ENCODE assay signal across 26 cellular contexts in the genomic region with DNA sequence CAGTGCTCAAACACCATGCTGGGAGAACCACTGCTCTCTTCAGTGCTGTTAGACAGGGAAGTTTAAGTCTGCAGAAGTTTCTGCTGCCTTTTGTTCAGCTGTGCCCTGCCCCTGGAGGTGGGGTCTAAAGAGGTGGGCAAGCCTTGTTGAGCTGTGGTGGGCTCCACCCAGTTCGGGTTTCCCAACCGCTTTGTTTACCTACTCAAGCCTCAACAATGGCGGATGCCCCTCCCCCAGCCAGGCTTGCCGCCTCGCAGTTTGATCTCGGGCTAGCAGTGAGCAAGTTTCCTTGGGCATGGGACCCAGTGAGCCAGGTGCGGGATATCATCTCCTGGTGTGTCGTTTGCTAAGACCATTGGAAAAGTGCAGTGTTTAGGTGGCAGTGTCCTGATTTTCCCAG.
"Had no signal": no experiment of that assay in that cellular context is flagged by ENCODE, and none has a peak within 500 bp of the region (broad histone marks: within the 10 kb centered on the region; RNA-seq: fewer than 3 reads in every experiment).

No MANE protein-coding gene starts in this region.

- ATAC-seq: esophagus mucosa; gastrocnemius medialis; heart right ventricle; left lung; lower lobe of right lung; natural killer cell treated with Interleukin-12 subunit alpha and Interleukin-12 subunit beta and Interleukin-15 and Interleukin-18, amount 100 ng/mL, for 72 hours; right cardiac atrium; stimulated activated naive CD8-positive, alpha-beta T cell treated with anti-CD3 and anti-CD28 coated beads, Interleukin-15, Interleukin-2, amounts not matched to agents 100 U/mL and 50 U/mL, for 24 hours had no signal

- H2AFZ ChIP-seq: neural progenitor cell had no signal

- H3K4me1 Mint-ChIP-seq: memory B cell, neural progenitor cell had no signal

- DNase-seq: cortex of kidney; dorsolateral prefrontal cortex; effector CD8-positive, alpha-beta T cell; heart right ventricle; hypothalamus; islet precursor cell; lower lobe of right lung; midbrain; nucleus accumbens; ovary; right cardiac atrium; stimulated activated CD4-positive, alpha-beta T cell treated with anti-CD3 and anti-CD28 coated beads, Interleukin-2, amount 100 ng/mL, for 48 hours; stimulated activated naive CD8-positive, alpha-beta T cell treated with anti-CD3 and anti-CD28 coated beads, Interleukin-15, Interleukin-2, amounts not matched to agents 100 U/mL and 50 U/mL, for 24 hours; thyroid gland; uterus had no signal

- H3K9me3 Mint-ChIP-seq: type B pancreatic cell had no signal

- FAIRE-seq: endometrium had no signal

- H3K4me1 ChIP-seq: gastrocnemius medialis, heart right ventricle, left lung, lower lobe of right lung, neural progenitor cell, suprapubic skin, thyroid gland, uterus had no signal

- H3K27ac ChIP-seq: dorsolateral prefrontal cortex, gastrocnemius medialis, heart right ventricle, left lung, lower lobe of right lung, neural progenitor cell, ovary, suprapubic skin, thyroid gland, uterus had no signal

- H3K4me2 ChIP-seq: neural progenitor cell, smooth muscle cell had no signal

- H3K27me3 Mint-ChIP-seq: memory B cell; natural killer cell treated with Interleukin-12 subunit alpha and Interleukin-12 subunit beta and Interleukin-15 and Interleukin-18, amount 100 ng/mL, for 72 hours; progenitor cell of endocrine pancreas; type B pancreatic cell had no signal

- H3K36me3 ChIP-seq: gastrocnemius medialis, heart right ventricle, left lung, lower lobe of right lung, neural progenitor cell, ovary, suprapubic skin, thyroid gland, uterus had no signal

- H3K9me3 ChIP-seq: gastrocnemius medialis, left lung, lower lobe of right lung, ovary, suprapubic skin, thyroid gland, uterus had no signal

- H3K27ac Mint-ChIP-seq: memory B cell; natural killer cell treated with Interleukin-12 subunit alpha and Interleukin-12 subunit beta and Interleukin-15 and Interleukin-18, amount 100 ng/mL, for 72 hours; neural progenitor cell; progenitor cell of endocrine pancreas; type B pancreatic cell had no signal

- H3K4me3 Mint-ChIP-seq: memory B cell; natural killer cell treated with Interleukin-12 subunit alpha and Interleukin-12 subunit beta and Interleukin-15 and Interleukin-18, amount 100 ng/mL, for 72 hours; neural progenitor cell; type B pancreatic cell had no signal

- H3K9ac ChIP-seq: neural progenitor cell had no signal

- H3K36me3 Mint-ChIP-seq: neural progenitor cell, type B pancreatic cell had no signal

- H3K4me3 ChIP-seq: dorsolateral prefrontal cortex, gastrocnemius medialis, heart right ventricle, left lung, lower lobe of right lung, neural progenitor cell, ovary, smooth muscle cell, suprapubic skin, thyroid gland, uterus had no signal

- H3K27me3 ChIP-seq: dorsolateral prefrontal cortex, gastrocnemius medialis, left lung, neural progenitor cell, suprapubic skin, thyroid gland, uterus had no signal
